Comparison of ENCODE assay signal across 8 cellular contexts in genomic region chr19:35693835-35694599, GRCh38. TPM values are rescaled to one million over a fixed set of nuclear protein-coding genes. Genes with fewer than 3 reads are reported as not detected.
DNase-seq lines count a peak whose midpoint lies in the region; TF ChIP-seq lines count a peak whose summit lies in the region.

No MANE protein-coding gene starts in this region.

- in situ Hi-C loops in G401 (cut with HindIII; ENCODE audit: low sequenced_read_pairs): loop anchor here (10.0 kb wide), 1 partner anchor 141 kb away; no protein-coding TSS in a partner anchor

- TF ChIP-seq CTCF in HEK293 (tag by site-specific recombination; IDR thresholded peaks at IDR 0.05) (peak; percentile 100), NB4 (IDR thresholded peaks at IDR 0.05; ENCODE audit: low read depth, low read length) (peak; percentile 91)

- H3K27ac ChIP-seq in HEK293 (ENCODE audit: extremely low read depth, low read depth, low read length) (no peak overlapping the region), SJCRH30 (no peak overlapping the region)

- H3K4me1 ChIP-seq in HEK293 (ENCODE audit: control insufficient read depth, insufficient read depth, low read length): no peaks in the 10 kb centered on the region
- H3K4me1 ChIP-seq in SJCRH30: no peaks in the 10 kb centered on the region

- H3K36me3 ChIP-seq in HEK293 (ENCODE audit: control insufficient read depth in 2 of 2, insufficient read depth in 1 of 2, low read length in 2 of 2) (no peaks in the 10 kb centered on the region; a peak in 1 of 3 replicates), SJCRH30 (no peaks in the 10 kb centered on the region)

- no peaks in the 10 kb centered on the region for H3K27me3 ChIP-seq in SJCRH30

- no peak for TF ChIP-seq POLR2A in NB4 (IDR thresholded peaks at IDR 0.05; ENCODE audit: extremely low read depth, insufficient read length)

- no peak overlapping the region for H3K4me3 ChIP-seq in HEK293 (ENCODE audit: low read depth, low read length)
- H3K4me3 ChIP-seq in NB4 (ENCODE audit: low read depth, low read length): no peak overlapping the region
- H3K4me3 ChIP-seq in SJCRH30: no peak overlapping the region

- CTCF ChIA-PET in HEK293 (lab: Yijun Ruan, JAX): interaction anchor here (0.6 to 10.4 kb wide), 54 partner anchors 8 to 552 kb away, joined by 3 to 119 read pairs (median 5); partner anchors contain the start of genes COX6B1, HSPB6, LIN37 and PROSER3

- POLR2A ChIA-PET in HEK293 (lab: Yijun Ruan, JAX): interaction anchor here (0.9 to 1.1 kb wide), 2 partner anchors 9 to 54 kb away, joined by 3 to 4 read pairs; partner anchors contain the start of gene LIN37

- peak; percentile 91 for DNase-seq in G401 (ENCODE audit: low spot score)
- DNase-seq in NB4 (ENCODE audit: low read depth): peak; percentile 77
- DNase-seq in SJCRH30: peak; percentile 84 to 94
- DNase-seq in activated effector memory CD4-positive, alpha-beta T cell treated with Interleukin-2 at 50 U/mL for 16 hours: peak; percentile 80
- peak; percentile 86 for DNase-seq in germinal center (ENCODE audit: low spot score)
- DNase-seq in pons (ENCODE audit: low spot score): peak; percentile 94
- DNase-seq in ureter (ENCODE audit: low spot score): peak; percentile 89

- H3K9me3 ChIP-seq in HEK293 (ENCODE audit: control insufficient read depth, insufficient read depth, low read depth, low read length) (no peaks in the 10 kb centered on the region; the same call in 1 of the 2 replicates), SJCRH30 (replicated peaks) (no peaks in the 10 kb centered on the region)

TF ChIP-seq in HEK293, 187 proteins besides CTCF, POLR2A, EP300 and RAD21 (continues in another document):
- no peak for TF ChIP-seq GLIS2 (tag by site-specific recombination; IDR thresholded peaks at IDR 0.05)
- TF ChIP-seq ZNF76 (tag by site-specific recombination; IDR thresholded peaks at IDR 0.05; ENCODE audit: borderline replicate concordance, low read depth): peak; percentile 50
- TF ChIP-seq ZNF26 (tag by site-specific recombination; IDR thresholded peaks at IDR 0.05): no peak
- TF ChIP-seq ZNF488 (tag by site-specific recombination; IDR thresholded peaks at IDR 0.05): peak; percentile 28; the same call in 1 of the 2 replicates
- no peak for TF ChIP-seq ZNF664 (tag by site-specific recombination; IDR thresholded peaks at IDR 0.05)
- TF ChIP-seq PRDM10 (tag by site-specific recombination; IDR thresholded peaks at IDR 0.05): no peak
- peak; percentile 89 for TF ChIP-seq ZEB2 (tag by site-specific recombination; IDR thresholded peaks at IDR 0.05)
- no peak for TF ChIP-seq ZNF19 (tag by site-specific recombination; IDR thresholded peaks at IDR 0.05; ENCODE audit: low read depth)
- no peak for TF ChIP-seq HOXC10 (CRISPR knock-in tag; IDR thresholded peaks at IDR 0.05)
- no peak for TF ChIP-seq ZNF140 (tag by site-specific recombination; IDR thresholded peaks at IDR 0.05)
- TF ChIP-seq SP7 (tag by site-specific recombination; IDR thresholded peaks at IDR 0.05): peak; percentile 79
- TF ChIP-seq ZNF843 (tag by site-specific recombination; IDR thresholded peaks at IDR 0.05): no peak; the same call in none of the 2 replicates
- no peak for TF ChIP-seq ZNF416 (tag by site-specific recombination; IDR thresholded peaks at IDR 0.05)
- TF ChIP-seq ZNF280D (tag by site-specific recombination; IDR thresholded peaks at IDR 0.05): no peak
- TF ChIP-seq ZSCAN30 (tag by site-specific recombination; IDR thresholded peaks at IDR 0.05): peak; percentile 99
- peak; percentile 76 for TF ChIP-seq ZNF324 (tag by site-specific recombination; IDR thresholded peaks at IDR 0.05)

RNA-seq across cellular contexts. Expression of gene ZBTB32, which starts 10.3 kb away (rescaled TPM):
- total RNA-seq in G401 (2014; rRNA removed; shearing (Covaris generic)): 0.17 TPM in 1 of 2 replicates, not detected in the other
- total RNA-seq in SJCRH30 (2014; rRNA removed; shearing (Covaris generic)): not detected in 2 replicates
- not detected for total RNA-seq in ureter

RNA-seq across cellular contexts. Expression of gene KMT2B, which starts 23.8 kb away (rescaled TPM):
- 2.5 and 4.6 TPM in 2 replicates for total RNA-seq in G401 (2014; rRNA removed; shearing (Covaris generic))
- total RNA-seq in SJCRH30 (2014; rRNA removed; shearing (Covaris generic)): 13.1 and 15.1 TPM in 2 replicates
- total RNA-seq in ureter: 43.7 TPM

RNA-seq across cellular contexts. Expression of gene UPK1A, which starts 27.7 kb away (rescaled TPM):
- total RNA-seq in G401 (2014; rRNA removed; shearing (Covaris generic)): 0.62 TPM in 1 of 2 replicates, not detected in the other
- not detected in 2 replicates for total RNA-seq in SJCRH30 (2014; rRNA removed; shearing (Covaris generic))
- 631 TPM for total RNA-seq in ureter

RNA-seq across cellular contexts. Expression of gene COX6B1, which starts 45.9 kb away (rescaled TPM):
- 284 and 429 TPM in 2 replicates for total RNA-seq in G401 (2014; rRNA removed; shearing (Covaris generic))
- 436 and 590 TPM in 2 replicates for total RNA-seq in SJCRH30 (2014; rRNA removed; shearing (Covaris generic))
- total RNA-seq in ureter: 473 TPM

RNA-seq across cellular contexts. Expression of gene IGFLR1, which starts 48.2 kb away (rescaled TPM):
- 4.0 and 9.3 TPM in 2 replicates for total RNA-seq in G401 (2014; rRNA removed; shearing (Covaris generic))
- total RNA-seq in SJCRH30 (2014; rRNA removed; shearing (Covaris generic)): 4.3 and 10.3 TPM in 2 replicates
- 14.7 TPM for total RNA-seq in ureter

Comparison
In these comparisons a context has a peak if more than half of its experiments do, and no peak if none do; other contexts are left out.
1. RNA of gene UPK1A, which starts 27.7 kb away (total RNA-seq): 631 TPM in ureter (single experiment); 0.62 TPM in G401 and not detected in SJCRH30; every median in the first group is over 100 times any median in the second.
2. Peak in every context shown above with its lines, with median percentiles within 50 percentile points of each other: DNase-seq.